In genomic region chr3:114639171-114639570, GRCh38 we compare ENCODE assay signal across 22 cellular contexts.
A peak's percentile ranks its signal among the peaks of the same experiment; 100 is the strongest.
DNase-seq lines count a peak whose midpoint lies in the region; ATAC-seq and TF ChIP-seq lines count a peak whose summit lies in the region.
"Had no signal": no experiment of that assay in that cellular context is flagged by ENCODE, and none has a peak within 500 bp of the region (broad histone marks: within the 10 kb centered on the region; RNA-seq: fewer than 3 reads in every experiment).

No MANE protein-coding gene starts in this region.

- TF ChIP-seq POLR2A in testis (IDR thresholded peaks at IDR 0.05) = no peak
- no peak for TF ChIP-seq POLR2A in spleen (IDR thresholded peaks at IDR 0.05)

- no peak for DNase-seq in Right ventricle myocardium superior
- DNase-seq in Right ventricle myocardium inferior (ENCODE audit: missing footprints) = no peak
- DNase-seq in epidermal melanocyte (ENCODE audit: insufficient read length, low spot score) = peak; percentile 45
- DNase-seq in neural crest cell (ENCODE audit: low read depth, low spot score) = no peak
- no peak for DNase-seq in testis
- DNase-seq in spleen = no peak
- no peak for DNase-seq in activated CD8-positive, alpha-beta memory T cell treated with anti-CD3 and anti-CD28 coated beads, Interleukin-2, amount 50 U/mL, for 48 hours
- DNase-seq: C1 segment of cervical spinal cord; CD8-positive, alpha-beta T cell; DMS153; GOT3; HCEC 1CT; Karpas-422; MV-4-11; NCI-H1694 treated with DMSO at 0.1 percent for 48 hours; NCI-H2107; NCI-H446 treated with DMSO at 0.1 percent for 48 hours; NCI-H526 treated with DMSO at 0.1 percent for 48 hours; OCI-M1 had no signal

- peaks cover 6% of the 10 kb centered on the region for H3K36me3 Mint-ChIP-seq in neural crest cell (ENCODE audit: low read depth)

- H3K4me3 ChIP-seq in testis (no peak overlapping the region), spleen (no peak overlapping the region)
- H3K4me3 ChIP-seq: SK-N-MC had no signal

- TF ChIP-seq CTCF in neural crest cell (conservative IDR thresholded peaks at IDR 0.05) = no peak
- TF ChIP-seq CTCF in testis (IDR thresholded peaks at IDR 0.05) = no peak
- TF ChIP-seq CTCF in spleen (IDR thresholded peaks at IDR 0.05 in 8 of 11, conservative IDR thresholded peaks at IDR 0.05 in 3 of 11) = no peak

- H3K27ac ChIP-seq in testis = peak overlapping the region; percentile 51 to 60
- H3K27ac ChIP-seq in spleen = no peak overlapping the region
- H3K27ac ChIP-seq: 22Rv1, SK-N-MC had no signal

- H3K27ac Mint-ChIP-seq in neural crest cell (ENCODE audit: unreplicated experiment) = peak overlapping the region; percentile 3
- H3K27ac Mint-ChIP-seq: CD8-positive, alpha-beta T cell had no signal

- no peaks in the 10 kb centered on the region for H3K27me3 ChIP-seq in testis
- no peaks in the 10 kb centered on the region for H3K27me3 ChIP-seq in spleen (replicated peaks in 1 of 7)

- H3K9me3 Mint-ChIP-seq in neural crest cell = peaks cover 9% of the 10 kb centered on the region

- 73 to 89% methylated on average over 1 of the region's 1 CpG for WGBS in testis, 2 donors
- 92 to 100% (median 94%) methylated on average over 1 of the region's 1 CpG for WGBS in spleen, 5 donors

- no peaks in the 10 kb centered on the region for H3K36me3 ChIP-seq in testis (ENCODE audit: low read depth, missing control alignments)
- H3K36me3 ChIP-seq in spleen = peaks cover 0 to 6% (median 0%) of the 10 kb centered on the region in 6 donors

- no peak overlapping the region for H3K4me3 Mint-ChIP-seq in neural crest cell
- H3K4me3 Mint-ChIP-seq: CD8-positive, alpha-beta T cell had no signal

- ATAC-seq in Right ventricle myocardium superior (ENCODE audit: poor library complexity) (peak; percentile 20), Right ventricle myocardium inferior (no peak), HG03460 (IDR thresholded peaks at IDR 0.05; ENCODE audit: unreplicated experiment) (no peak)
- ATAC-seq: CD8-positive, alpha-beta T cell had no signal

- intact Hi-C loops in Right ventricle myocardium superior (cut with DNase I) = no loop called here
- intact Hi-C loops in Right ventricle myocardium inferior (cut with DNase I) = no loop called here
- intact Hi-C loops in testis (cut with DNase I; ENCODE audit: low total_unique reads) = no loop called here
- intact Hi-C loops in spleen (cut with DNase I; ENCODE audit: low total_unique reads) = no loop called here

- H3K4me1 Mint-ChIP-seq in neural crest cell = peaks cover 9% of the 10 kb centered on the region

- no peaks in the 10 kb centered on the region for H3K27me3 Mint-ChIP-seq in neural crest cell (ENCODE audit: low read depth)

- H3K9me3 ChIP-seq in testis (no peaks in the 10 kb centered on the region), spleen (peaks cover 0 to 37% (median 27%) of the 10 kb centered on the region in 8 donors)

- H3K4me1 ChIP-seq in testis (no peaks in the 10 kb centered on the region), spleen (no peaks in the 10 kb centered on the region)

Comparison
In these comparisons a context has a peak if more than half of its experiments do, and no peak if none do; other contexts are left out.
1. H3K27ac ChIP-seq: peak in testis (2 of 2); none in spleen (0 of 8).